Comparison of ENCODE assay signal across 6 cellular contexts in the genomic region with DNA sequence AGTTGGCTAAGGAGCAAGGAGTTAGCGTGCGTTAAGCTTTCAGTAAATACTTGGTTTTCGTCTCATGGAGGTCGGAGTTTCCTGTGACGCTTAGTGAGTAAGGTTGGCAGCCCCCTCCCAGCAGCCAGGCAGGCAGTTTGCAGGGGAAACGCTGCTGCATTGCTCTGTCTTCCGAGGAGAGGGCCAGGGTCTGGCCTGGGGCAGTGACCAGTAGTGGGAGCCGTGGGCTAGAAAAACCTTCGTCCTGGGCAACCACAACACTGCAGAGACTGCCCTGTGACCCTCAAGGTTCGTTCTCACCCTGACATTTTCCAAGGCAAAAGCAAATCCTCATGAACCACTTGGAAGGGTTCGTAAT. TPM values are rescaled to one million over a fixed set of nuclear protein-coding genes. Genes with fewer than 3 reads are reported as not detected.
DNase-seq lines count a peak whose midpoint lies in the region; ATAC-seq and TF ChIP-seq lines count a peak whose summit lies in the region.

No MANE protein-coding gene starts in this region.

- no peaks in the 10 kb centered on the region for H3K9me3 ChIP-seq in lower lobe of right lung

- peak overlapping the region; percentile 97 for H3K4me3 Mint-ChIP-seq in activated T-helper 1 cell treated with anti-CD3 and anti-CD28 coated beads, Interleukin-12 subunit alpha, Interleukin-12 subunit beta, Interleukin-2, Interleukin-4 antibody, amounts not matched to agents 30 ng/mL and 10 ng/mL and 1 ng/mL, durations not matched to agents 14 hours and 24 hours and 36 hours

- H3K36me3 ChIP-seq in lower lobe of right lung = no peaks in the 10 kb centered on the region

- no peaks in the 10 kb centered on the region for H3K27me3 Mint-ChIP-seq in activated T-helper 1 cell treated with anti-CD3 and anti-CD28 coated beads, Interleukin-12 subunit alpha, Interleukin-12 subunit beta, Interleukin-2, Interleukin-4 antibody, amounts not matched to agents 30 ng/mL and 10 ng/mL and 1 ng/mL, durations not matched to agents 14 hours and 24 hours and 36 hours (ENCODE audit: insufficient read depth)

- no peak for TF ChIP-seq CTCF in HFF-Myc (IDR thresholded peaks at IDR 0.05; ENCODE audit: low read depth, low read length, missing control alignments)
- TF ChIP-seq CTCF in lower lobe of right lung (IDR thresholded peaks at IDR 0.05) = no peak

- H3K27ac Mint-ChIP-seq in activated T-helper 1 cell treated with anti-CD3 and anti-CD28 coated beads, Interleukin-12 subunit alpha, Interleukin-12 subunit beta, Interleukin-2, Interleukin-4 antibody, amounts not matched to agents 30 ng/mL and 10 ng/mL and 1 ng/mL, durations not matched to agents 14 hours and 24 hours and 36 hours = peak overlapping the region; percentile 90

- DNase-seq in HFF-Myc (ENCODE audit: extremely low read depth, low read depth) (no peak), lower lobe of right lung (no peak), midbrain (lab: John Stamatoyannopoulos, UW) (no peak)
- DNase-seq in activated T-helper 1 cell treated with anti-CD3 and anti-CD28 coated beads, Interleukin-12 subunit alpha, Interleukin-12 subunit beta, Interleukin-2, Interleukin-4 antibody, amounts not matched to agents 30 ng/mL and 10 ng/mL and 1 ng/mL, durations not matched to agents 14 hours and 24 hours and 36 hours (ENCODE audit: low spot score) = no peak

- peaks cover 3% of the 10 kb centered on the region for H3K36me3 Mint-ChIP-seq in activated T-helper 1 cell treated with anti-CD3 and anti-CD28 coated beads, Interleukin-12 subunit alpha, Interleukin-12 subunit beta, Interleukin-2, Interleukin-4 antibody, amounts not matched to agents 30 ng/mL and 10 ng/mL and 1 ng/mL, durations not matched to agents 14 hours and 24 hours and 36 hours (ENCODE audit: low read depth)

- peak overlapping the region; percentile 96 for H3K27ac ChIP-seq in lower lobe of right lung

- H3K4me3 ChIP-seq in HFF-Myc (replicated peaks; ENCODE audit: low read depth, low read length) (peak overlapping the region; percentile 96), lower lobe of right lung (peak overlapping the region; percentile 97)

- H3K4me1 ChIP-seq in lower lobe of right lung = peaks cover 32% of the 10 kb centered on the region

- H3K4me1 Mint-ChIP-seq in activated T-helper 1 cell treated with anti-CD3 and anti-CD28 coated beads, Interleukin-12 subunit alpha, Interleukin-12 subunit beta, Interleukin-2, Interleukin-4 antibody, amounts not matched to agents 30 ng/mL and 10 ng/mL and 1 ng/mL, durations not matched to agents 14 hours and 24 hours and 36 hours (ENCODE audit: low read depth) = peaks cover 34% of the 10 kb centered on the region

- intact Hi-C loops in activated T-helper 1 cell treated with anti-CD3 and anti-CD28 coated beads, Interleukin-12 subunit alpha, Interleukin-12 subunit beta, Interleukin-2, Interleukin-4 antibody, amounts not matched to agents 30 ng/mL and 10 ng/mL and 1 ng/mL, durations not matched to agents 14 hours and 24 hours and 36 hours (cut with micrococcal nuclease) = loop anchor here (1.0 to 5.0 kb wide), 10 partner anchors 8 to 925 kb away; partner anchors contain the start of genes ATP5ME, DGKQ, LETM1 and MYL5
- intact Hi-C loops in lower lobe of right lung (cut with DNase I) = no loop called here

- ATAC-seq in lower lobe of right lung = peak in 1 of 2 donors; percentile 17
- no peak for ATAC-seq in HG03457 (IDR thresholded peaks at IDR 0.05; ENCODE audit: unreplicated experiment)
- ATAC-seq in HG02623 (IDR thresholded peaks at IDR 0.05; ENCODE audit: unreplicated experiment) = no peak

- no peaks in the 10 kb centered on the region for H3K9me3 Mint-ChIP-seq in activated T-helper 1 cell treated with anti-CD3 and anti-CD28 coated beads, Interleukin-12 subunit alpha, Interleukin-12 subunit beta, Interleukin-2, Interleukin-4 antibody, amounts not matched to agents 30 ng/mL and 10 ng/mL and 1 ng/mL, durations not matched to agents 14 hours and 24 hours and 36 hours

- H3K27me3 ChIP-seq in lower lobe of right lung (ENCODE audit: low read depth) = no peaks in the 10 kb centered on the region

RNA-seq across cellular contexts. Expression of gene TMEM175, which starts 0.4 kb away (rescaled TPM):
- 15.4 and 16.2 TPM in 2 replicates for total RNA-seq in activated T-helper 1 cell treated with anti-CD3 and anti-CD28 coated beads, Interleukin-12 subunit alpha, Interleukin-12 subunit beta, Interleukin-2, Interleukin-4 antibody, amounts not matched to agents 30 ng/mL and 10 ng/mL and 1 ng/mL, durations not matched to agents 14 hours and 24 hours and 36 hours
- 45.3 TPM for total RNA-seq in lower lobe of right lung

RNA-seq across cellular contexts. Expression of gene GAK, which starts 0.6 kb away (rescaled TPM):
- total RNA-seq in activated T-helper 1 cell treated with anti-CD3 and anti-CD28 coated beads, Interleukin-12 subunit alpha, Interleukin-12 subunit beta, Interleukin-2, Interleukin-4 antibody, amounts not matched to agents 30 ng/mL and 10 ng/mL and 1 ng/mL, durations not matched to agents 14 hours and 24 hours and 36 hours = 146 and 149 TPM in 2 replicates
- total RNA-seq in lower lobe of right lung = 130 TPM

RNA-seq across cellular contexts. Expression of gene DGKQ, which starts 40.7 kb away (rescaled TPM):
- total RNA-seq in activated T-helper 1 cell treated with anti-CD3 and anti-CD28 coated beads, Interleukin-12 subunit alpha, Interleukin-12 subunit beta, Interleukin-2, Interleukin-4 antibody, amounts not matched to agents 30 ng/mL and 10 ng/mL and 1 ng/mL, durations not matched to agents 14 hours and 24 hours and 36 hours = 17.8 and 18.0 TPM in 2 replicates
- 18.8 TPM for total RNA-seq in lower lobe of right lung

RNA-seq across cellular contexts. Expression of gene IDUA, which starts 54.2 kb away (rescaled TPM):
- total RNA-seq in activated T-helper 1 cell treated with anti-CD3 and anti-CD28 coated beads, Interleukin-12 subunit alpha, Interleukin-12 subunit beta, Interleukin-2, Interleukin-4 antibody, amounts not matched to agents 30 ng/mL and 10 ng/mL and 1 ng/mL, durations not matched to agents 14 hours and 24 hours and 36 hours = 33.8 and 34.3 TPM in 2 replicates
- total RNA-seq in lower lobe of right lung = 46.0 TPM
